ENCODE assay signal across 2 cellular contexts in the genomic region with DNA sequence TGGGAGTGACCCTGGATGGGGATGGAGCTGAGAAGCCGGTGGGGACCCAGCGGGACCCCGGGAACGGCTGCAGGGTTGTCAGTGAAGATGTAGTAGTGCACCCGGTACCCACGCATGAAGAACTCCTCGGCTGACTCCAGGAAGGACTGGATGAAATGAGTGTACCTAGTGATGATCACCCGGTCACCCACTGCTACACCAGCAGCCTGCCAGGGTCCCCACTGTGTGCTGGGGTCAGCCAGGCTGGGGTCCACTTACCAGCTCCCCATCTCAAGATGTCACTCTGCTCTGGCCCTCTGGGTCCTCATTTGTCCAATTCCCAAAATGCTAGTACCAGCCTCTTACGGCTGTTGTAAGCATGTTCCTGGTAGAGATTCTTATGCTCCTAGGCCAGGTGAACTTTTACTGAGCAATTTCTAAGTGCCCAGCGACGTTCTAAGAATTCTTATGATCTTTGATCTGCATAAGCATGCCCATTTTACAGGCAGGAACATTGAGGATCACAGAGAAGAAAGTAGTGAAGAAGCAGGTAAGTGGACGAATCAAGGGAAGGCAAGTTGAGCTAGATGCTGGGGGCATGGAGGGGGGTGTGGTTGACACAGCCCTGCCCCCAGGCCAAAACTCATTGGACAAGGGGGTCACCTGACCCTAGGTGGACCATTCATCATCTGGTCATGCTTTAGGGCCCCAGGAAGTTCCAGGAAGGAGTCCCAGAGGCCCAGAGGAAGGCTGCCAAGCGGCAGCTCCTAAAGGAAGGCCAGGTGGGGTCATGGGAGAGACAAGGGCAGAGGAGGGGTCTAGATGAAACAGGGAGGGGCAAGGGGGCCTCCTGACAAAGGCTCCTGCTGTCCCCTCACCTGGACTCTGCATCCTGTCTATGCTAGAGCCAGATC.
TF ChIP-seq lines count a peak whose summit lies in the region.

No MANE protein-coding gene starts in this region.

TF ChIP-seq in GM12878, 131 proteins besides CTCF, POLR2A, EP300 and RAD21:
- TF ChIP-seq USF1 (IDR thresholded peaks at IDR 0.05; ENCODE audit: borderline replicate concordance, extremely low read length, insufficient read depth, low read depth, low read length): peak; percentile 11
- TF ChIP-seq TCF3 (IDR thresholded peaks at IDR 0.05; ENCODE audit: borderline replicate concordance, insufficient read depth, low read depth, low read length): no peak

TF ChIP-seq in HepG2, 621 proteins besides CTCF, POLR2A, EP300 and RAD21:
- TF ChIP-seq HNF4G (IDR thresholded peaks at IDR 0.05; ENCODE audit: borderline replicate concordance, low read depth, low read length): no peak
- no peak for TF ChIP-seq HNF4G (CRISPR knock-in tag; IDR thresholded peaks at IDR 0.05; ENCODE audit: borderline replicate concordance, low read depth)
- no peak for TF ChIP-seq HDAC2 (CRISPR knock-in tag; IDR thresholded peaks at IDR 0.05)
- no peak for TF ChIP-seq FOSL2 (CRISPR knock-in tag; IDR thresholded peaks at IDR 0.05)
- TF ChIP-seq ZNF251 (CRISPR knock-in tag; IDR thresholded peaks at IDR 0.05): no peak
- TF ChIP-seq ZMYM3 (CRISPR knock-in tag; IDR thresholded peaks at IDR 0.05): peak; percentile 91
- TF ChIP-seq CHD4 (IDR thresholded peaks at IDR 0.05; ENCODE audit: borderline replicate concordance, low read length): peak; percentile 49; the same call in 1 of the 2 replicates
- TF ChIP-seq JUND (CRISPR knock-in tag; IDR thresholded peaks at IDR 0.05): no peak
- TF ChIP-seq ZNF232 (CRISPR knock-in tag; IDR thresholded peaks at IDR 0.05; ENCODE audit: borderline replicate concordance): no peak
- TF ChIP-seq, protein P1, sequence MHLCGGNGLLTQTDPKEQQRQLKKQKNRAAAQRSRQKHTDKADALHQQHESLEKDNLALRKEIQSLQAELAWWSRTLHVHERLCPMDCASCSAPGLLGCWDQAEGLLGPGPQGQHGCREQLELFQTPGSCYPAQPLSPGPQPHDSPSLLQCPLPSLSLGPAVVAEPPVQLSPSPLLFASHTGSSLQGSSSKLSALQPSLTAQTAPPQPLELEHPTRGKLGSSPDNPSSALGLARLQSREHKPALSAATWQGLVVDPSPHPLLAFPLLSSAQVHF (CRISPR knock-in tag; IDR thresholded peaks at IDR 0.05): no peak
- no peak for TF ChIP-seq ZFP41 (CRISPR knock-in tag; IDR thresholded peaks at IDR 0.05; ENCODE audit: borderline replicate concordance)
- TF ChIP-seq ZFP36L2 (CRISPR knock-in tag; IDR thresholded peaks at IDR 0.05): no peak
- 0 out of 2 replicates have a peak, but pooled peaks have one; percentile 16 for TF ChIP-seq USF2 (IDR thresholded peaks at IDR 0.05; ENCODE audit: low read depth, low read length)
- TF ChIP-seq USF2 (CRISPR knock-in tag; IDR thresholded peaks at IDR 0.05; ENCODE audit: borderline replicate concordance): no peak
- no peak for TF ChIP-seq PBX2 (CRISPR knock-in tag; IDR thresholded peaks at IDR 0.05)
- TF ChIP-seq ZNF629 (CRISPR knock-in tag; conservative IDR thresholded peaks at IDR 0.05): peak; percentile 95
- TF ChIP-seq HBP1 (CRISPR knock-in tag; IDR thresholded peaks at IDR 0.05; ENCODE audit: low read depth): no peak
- TF ChIP-seq, protein P2, sequence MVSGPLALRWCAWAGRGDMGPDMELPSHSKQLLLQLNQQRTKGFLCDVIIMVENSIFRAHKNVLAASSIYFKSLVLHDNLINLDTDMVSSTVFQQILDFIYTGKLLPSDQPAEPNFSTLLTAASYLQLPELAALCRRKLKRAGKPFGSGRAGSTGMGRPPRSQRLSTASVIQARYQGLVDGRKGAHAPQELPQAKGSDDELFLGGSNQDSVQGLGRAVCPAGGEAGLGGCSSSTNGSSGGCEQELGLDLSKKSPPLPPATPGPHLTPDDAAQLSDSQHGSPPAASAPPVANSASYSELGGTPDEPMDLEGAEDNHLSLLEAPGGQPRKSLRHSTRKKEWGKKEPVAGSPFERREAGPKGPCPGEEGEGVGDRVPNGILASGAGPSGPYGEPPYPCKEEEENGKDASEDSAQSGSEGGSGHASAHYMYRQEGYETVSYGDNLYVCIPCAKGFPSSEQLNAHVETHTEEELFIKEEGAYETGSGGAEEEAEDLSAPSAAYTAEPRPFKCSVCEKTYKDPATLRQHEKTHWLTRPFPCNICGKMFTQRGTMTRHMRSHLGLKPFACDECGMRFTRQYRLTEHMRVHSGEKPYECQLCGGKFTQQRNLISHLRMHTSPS (CRISPR knock-in tag; IDR thresholded peaks at IDR 0.05; ENCODE audit: low read depth): no peak
- TF ChIP-seq ADNP (CRISPR knock-in tag; IDR thresholded peaks at IDR 0.05): 0 out of 2 replicates have a peak, but pooled peaks have one; percentile 27
- no peak for TF ChIP-seq ZNF337 (CRISPR knock-in tag; IDR thresholded peaks at IDR 0.05; ENCODE audit: borderline replicate concordance, low read depth)
- no peak for TF ChIP-seq ZNF713 (CRISPR knock-in tag; IDR thresholded peaks at IDR 0.05)
- no peak for TF ChIP-seq PCBP2 (optimal IDR thresholded peaks at IDR 0.05; ENCODE audit: low read depth, low read length, poor library complexity, severe bottlenecking)
